1 cellular context compared by ENCODE assay signal in the genomic region with DNA sequence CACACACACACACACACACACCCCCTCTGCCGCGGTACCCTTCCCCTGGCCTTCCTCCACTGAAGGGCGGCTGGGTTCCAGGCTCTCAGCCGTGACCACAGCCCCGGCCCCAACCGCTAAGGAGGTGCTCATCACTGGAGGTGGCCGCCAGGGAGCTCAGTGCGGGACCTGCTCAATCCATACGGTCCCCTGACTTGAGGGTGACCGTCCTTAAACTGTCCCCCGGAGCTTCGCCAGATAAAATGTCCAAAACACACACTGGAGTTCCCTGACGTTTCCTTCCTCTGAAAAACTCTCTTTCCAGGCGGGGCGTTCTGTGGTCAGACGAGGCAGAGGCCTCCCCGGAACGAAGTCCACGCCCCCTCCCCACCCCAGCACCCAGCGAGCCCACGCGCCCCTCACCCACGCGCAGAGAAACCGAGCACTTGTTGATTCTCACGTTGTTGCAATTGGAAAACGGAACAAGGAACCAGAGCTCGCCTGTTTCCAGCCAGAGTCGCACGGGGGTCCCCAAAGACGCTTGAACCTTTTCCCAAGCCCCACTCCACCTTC.
TF ChIP-seq lines count a peak whose summit lies in the region.

No MANE protein-coding gene starts in this region.

TF ChIP-seq in IMR-90, 13 proteins besides CTCF, POLR2A, EP300 and RAD21:
- TF ChIP-seq RCOR1 (IDR thresholded peaks at IDR 0.05; ENCODE audit: insufficient replicate concordance, low read length) (no peak), ELK1 (IDR thresholded peaks at IDR 0.05; ENCODE audit: borderline replicate concordance, low read depth, low read length) (no peak), MAZ (IDR thresholded peaks at IDR 0.05; ENCODE audit: borderline replicate concordance, low read depth, low read length) (no peak), MAFK (IDR thresholded peaks at IDR 0.05; ENCODE audit: low read depth, low read length) (no peak), MXI1 (IDR thresholded peaks at IDR 0.05; ENCODE audit: borderline replicate concordance, low read depth, low read length) (no peak), BHLHE40 (IDR thresholded peaks at IDR 0.05; ENCODE audit: low read depth, low read length) (no peak), NFE2L2 (IDR thresholded peaks at IDR 0.05; ENCODE audit: low read depth, low read length) (no peak), RFX5 (IDR thresholded peaks at IDR 0.05; ENCODE audit: low read depth, low read length) (no peak), FOS (IDR thresholded peaks at IDR 0.05; ENCODE audit: low read depth, low read length) (no peak), CHD1 (IDR thresholded peaks at IDR 0.05; ENCODE audit: low read depth, low read length) (no peak), SMC3 (IDR thresholded peaks at IDR 0.05; ENCODE audit: low read depth, low read length) (no peak), CEBPB (IDR thresholded peaks at IDR 0.05; ENCODE audit: low read depth, low read length) (no peak)
- TF ChIP-seq, protein P1, sequence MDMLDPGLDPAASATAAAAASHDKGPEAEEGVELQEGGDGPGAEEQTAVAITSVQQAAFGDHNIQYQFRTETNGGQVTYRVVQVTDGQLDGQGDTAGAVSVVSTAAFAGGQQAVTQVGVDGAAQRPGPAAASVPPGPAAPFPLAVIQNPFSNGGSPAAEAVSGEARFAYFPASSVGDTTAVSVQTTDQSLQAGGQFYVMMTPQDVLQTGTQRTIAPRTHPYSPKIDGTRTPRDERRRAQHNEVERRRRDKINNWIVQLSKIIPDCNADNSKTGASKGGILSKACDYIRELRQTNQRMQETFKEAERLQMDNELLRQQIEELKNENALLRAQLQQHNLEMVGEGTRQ (IDR thresholded peaks at IDR 0.05; ENCODE audit: low read depth, low read length): no peak
